ENCODE assay signal across 19 cellular contexts in the genomic region with DNA sequence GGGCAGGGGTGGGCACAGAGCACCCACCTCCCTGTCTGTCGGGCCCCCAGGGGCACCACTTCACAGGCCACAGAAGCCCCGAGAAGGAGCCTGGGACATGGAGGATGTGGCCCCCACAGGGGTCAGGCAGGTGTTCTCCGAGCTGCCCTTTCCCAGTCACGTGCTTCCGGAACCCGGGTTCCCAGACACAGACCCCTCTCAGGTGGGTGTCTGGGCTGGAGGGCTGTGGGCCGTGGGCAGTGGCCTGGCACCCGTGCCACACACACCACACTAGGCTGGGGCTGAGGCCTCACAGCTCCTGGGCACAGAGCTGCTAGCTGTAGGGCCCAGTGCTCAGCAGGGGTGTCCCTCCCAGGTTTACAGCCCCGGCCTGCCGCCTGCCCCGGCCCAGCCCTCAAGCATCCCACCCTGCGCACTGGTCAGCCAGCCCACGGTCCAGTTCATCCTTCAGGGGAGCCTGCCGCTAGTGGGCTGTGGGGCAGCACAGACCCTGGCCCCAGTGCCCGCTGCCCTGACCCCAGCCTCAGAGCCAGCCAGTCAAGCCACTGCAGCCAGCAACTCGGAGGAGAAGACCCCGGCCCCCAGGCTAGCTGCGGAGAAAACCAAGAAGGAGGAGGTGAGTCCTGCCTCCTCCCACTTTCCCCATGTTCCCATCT. TPM values are rescaled to one million over a fixed set of nuclear protein-coding genes. Genes with fewer than 3 reads are reported as not detected.
"Had no signal": no experiment of that assay in that cellular context is flagged by ENCODE, and none has a peak within 500 bp of the region (broad histone marks: within the 10 kb centered on the region; RNA-seq: fewer than 3 reads in every experiment).

No MANE protein-coding gene starts in this region.

- H3K36me3 Mint-ChIP-seq: naive B cell had no signal

- DNase-seq: activated CD8-positive, alpha-beta memory T cell treated with anti-CD3 and anti-CD28 coated beads for 24 hours; activated naive CD8-positive, alpha-beta T cell treated with anti-CD3 and anti-CD28 coated beads, Interleukin-2, amount 10 ng/mL, durations not matched to agents 7 days and 5 days; hypothalamus; lower lobe of right lung; midbrain; naive B cell; occipital lobe; T-helper 9 cell; trophoblast cell had no signal

- H3K27ac Mint-ChIP-seq: stimulated activated memory B cell treated with anti-CD40 and anti-IgM and Interleukin-4, amounts not matched to agents 10 μg/mL and 1 μg/mL and 100 μg/mL, for 72 hours had no signal

- H3K27ac ChIP-seq: breast epithelium, esophagus muscularis mucosa, lower lobe of right lung, prostate gland had no signal

- H3K27me3 ChIP-seq: breast epithelium, esophagus muscularis mucosa, right lobe of liver had no signal

- H3K4me3 ChIP-seq: breast epithelium, esophagus muscularis mucosa, lower lobe of right lung, prostate gland, right lobe of liver had no signal

- ATAC-seq: lower lobe of right lung; stimulated activated memory B cell treated with anti-CD40 and anti-IgM and Interleukin-4, amounts not matched to agents 10 μg/mL and 1 μg/mL and 100 μg/mL, for 72 hours had no signal

- H3K4me3 Mint-ChIP-seq: activated naive CD8-positive, alpha-beta T cell treated with anti-CD3 and anti-CD28 coated beads, Interleukin-2, amount 10 ng/mL, durations not matched to agents 7 days and 5 days; stimulated activated memory B cell treated with anti-CD40 and anti-IgM and Interleukin-4, amounts not matched to agents 10 μg/mL and 1 μg/mL and 100 μg/mL, for 72 hours had no signal

- H3K9me3 ChIP-seq: breast epithelium, esophagus muscularis mucosa, lower lobe of right lung, prostate gland, right lobe of liver had no signal

- FAIRE-seq: endometrium had no signal

- H3K27me3 Mint-ChIP-seq: activated naive CD8-positive, alpha-beta T cell treated with anti-CD3 and anti-CD28 coated beads, Interleukin-2, amount 10 ng/mL, durations not matched to agents 7 days and 5 days; naive B cell; stimulated activated memory B cell treated with anti-CD40 and anti-IgM and Interleukin-4, amounts not matched to agents 10 μg/mL and 1 μg/mL and 100 μg/mL, for 72 hours had no signal

- H3K9me3 Mint-ChIP-seq: activated naive CD8-positive, alpha-beta T cell treated with anti-CD3 and anti-CD28 coated beads, Interleukin-2, amount 10 ng/mL, durations not matched to agents 7 days and 5 days; activated T-helper 2 cell treated with anti-CD3 and anti-CD28 coated beads, Interferon-gamma antibody, Interleukin-2, Interleukin-4, amounts not matched to agents 10 μg/mL and 5 μg/mL and 100 μg/mL, durations not matched to agents 14 hours and 24 hours and 36 hours; naive B cell; stimulated activated memory B cell treated with anti-CD40 and anti-IgM and Interleukin-4, amounts not matched to agents 10 μg/mL and 1 μg/mL and 100 μg/mL, for 72 hours had no signal

RNA-seq across cellular contexts. Expression of gene CDHR5, which starts 14.5 kb away (rescaled TPM):
- total RNA-seq: activated naive CD8-positive, alpha-beta T cell treated with anti-CD3 and anti-CD28 coated beads, Interleukin-2, amount 10 ng/mL, durations not matched to agents 7 days and 5 days; activated T-helper 2 cell treated with anti-CD3 and anti-CD28 coated beads, Interferon-gamma antibody, Interleukin-2, Interleukin-4, amounts not matched to agents 10 μg/mL and 5 μg/mL and 100 μg/mL, durations not matched to agents 14 hours and 24 hours and 36 hours; aorta; chondrocyte; fibroblast of villous mesenchyme; lower lobe of right lung; occipital lobe had no signal

RNA-seq across cellular contexts. Expression of gene SCT, which starts 16.7 kb away (rescaled TPM):
- total RNA-seq: activated naive CD8-positive, alpha-beta T cell treated with anti-CD3 and anti-CD28 coated beads, Interleukin-2, amount 10 ng/mL, durations not matched to agents 7 days and 5 days; activated T-helper 2 cell treated with anti-CD3 and anti-CD28 coated beads, Interferon-gamma antibody, Interleukin-2, Interleukin-4, amounts not matched to agents 10 μg/mL and 5 μg/mL and 100 μg/mL, durations not matched to agents 14 hours and 24 hours and 36 hours; aorta; breast epithelium; esophagus muscularis mucosa; fibroblast of villous mesenchyme; lower lobe of right lung; occipital lobe; prostate gland; right lobe of liver had no signal
- polyA plus RNA-seq: aorta had no signal

RNA-seq across cellular contexts. Expression of gene DRD4, which starts 26.8 kb away (rescaled TPM):
- total RNA-seq: fibroblast of villous mesenchyme had no signal
